In the genomic region with DNA sequence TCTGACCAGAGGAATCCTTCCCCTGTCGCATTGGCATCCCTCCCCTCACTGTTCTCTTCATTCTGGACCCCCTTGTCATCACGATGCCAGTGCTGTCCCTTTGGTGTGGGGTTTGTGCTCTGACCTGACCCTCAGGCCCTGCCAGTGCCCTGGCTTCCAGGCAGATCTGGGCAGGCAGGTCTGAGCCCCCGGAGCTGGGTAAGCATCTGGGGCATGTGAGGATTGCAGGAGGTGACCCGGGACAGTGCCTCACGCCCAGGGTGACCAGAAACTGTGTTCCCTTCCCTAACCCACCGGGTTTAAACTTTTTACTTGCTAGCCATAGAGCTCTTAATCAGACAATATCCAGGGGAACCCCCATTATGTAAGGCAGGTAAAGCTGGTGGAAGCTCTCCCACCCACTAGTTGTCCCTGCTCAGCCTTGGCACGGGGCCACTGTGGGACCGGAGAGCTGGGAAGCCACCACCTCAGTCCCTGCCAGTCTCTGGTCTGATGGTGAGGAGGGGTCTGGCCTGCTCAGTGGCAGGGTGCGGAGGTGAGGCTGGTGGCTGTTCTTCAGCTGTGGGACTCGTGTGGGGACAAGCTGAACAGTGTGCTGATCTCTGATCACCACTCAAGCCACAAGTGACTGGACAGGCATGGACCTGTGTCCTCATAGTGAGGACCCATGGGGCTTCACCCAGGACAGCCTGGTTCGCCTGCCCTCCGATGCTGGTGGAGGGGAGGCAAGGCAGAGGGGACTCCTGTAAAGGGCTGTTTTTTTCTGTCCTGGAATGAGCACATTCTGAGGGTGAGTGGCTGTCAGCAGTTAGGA, we compare ENCODE assay signal across 10 cellular contexts. TPM values are rescaled to one million over a fixed set of nuclear protein-coding genes. Genes with fewer than 3 reads are reported as not detected.
DNase-seq lines count a peak whose midpoint lies in the region; ATAC-seq and TF ChIP-seq lines count a peak whose summit lies in the region.
"Had no signal": no experiment of that assay in that cellular context is flagged by ENCODE, and none has a peak within 500 bp of the region (broad histone marks: within the 10 kb centered on the region; RNA-seq: fewer than 3 reads in every experiment).

No MANE protein-coding gene starts in this region.

- H3K27me3 ChIP-seq in cardiac muscle cell = no peaks in the 10 kb centered on the region
- no peaks in the 10 kb centered on the region for H3K27me3 ChIP-seq in naive thymus-derived CD4-positive, alpha-beta T cell (ENCODE audit: control insufficient read depth in 2 of 2, insufficient read depth in 2 of 2, low read length in 2 of 2)
- no peaks in the 10 kb centered on the region for H3K27me3 ChIP-seq in GM23248 (replicated peaks; ENCODE audit: insufficient read depth)

- H3K4me3 ChIP-seq in cardiac muscle cell (no peak overlapping the region), GM23248 (no peak overlapping the region)
- H3K4me3 ChIP-seq in naive thymus-derived CD4-positive, alpha-beta T cell (ENCODE audit: low read length) = peak overlapping the region; percentile 29

- H3K9me3 Mint-ChIP-seq in brain = peaks cover 0 to 2% (median 0%) of the 10 kb centered on the region in 5 experiments
- H3K9me3 Mint-ChIP-seq in naive thymus-derived CD4-positive, alpha-beta T cell = peaks cover 0 to 1% (median 0%) of the 10 kb centered on the region in 11 donors
- no peaks in the 10 kb centered on the region for H3K9me3 Mint-ChIP-seq in type B pancreatic cell

- H3K9ac ChIP-seq in GM23248 = no peak overlapping the region

- H3K27me3 Mint-ChIP-seq in brain (no peaks in the 10 kb centered on the region), type B pancreatic cell (no peaks in the 10 kb centered on the region)
- no peaks in the 10 kb centered on the region for H3K27me3 Mint-ChIP-seq in naive thymus-derived CD4-positive, alpha-beta T cell

- H3F3A ChIP-seq in GM23248 (ENCODE audit: insufficient read depth) = peaks cover 31% of the 10 kb centered on the region

- DNase-seq in cardiac muscle cell (ENCODE audit: low read depth in 1 of 2, low spot score in 1 of 2) (no peak), left cardiac atrium (no peak), type B pancreatic cell (ENCODE audit: extremely low spot score, unreplicated experiment) (no peak), GM23248 (no peak), HPDE6-E6E7 (ENCODE audit: extremely low spot score) (no peak)
- peak in 1 of 9 donors; percentile 30 for DNase-seq in naive thymus-derived CD4-positive, alpha-beta T cell
- DNase-seq: stimulated activated CD4-positive, alpha-beta T cell treated with anti-CD3 and anti-CD28 coated beads, Interleukin-2, amount 100 ng/mL, for 24 hours; T-helper 9 cell had no signal

- H3K4me3 Mint-ChIP-seq in brain (peak overlapping the region; percentile 26 to 62 (median 40)), type B pancreatic cell (peak overlapping the region; percentile 83)
- peak overlapping the region; percentile 78 to 94 (median 88) for H3K4me3 Mint-ChIP-seq in naive thymus-derived CD4-positive, alpha-beta T cell

- H3K4me1 ChIP-seq in cardiac muscle cell (ENCODE audit: low read depth) = peaks cover 30% of the 10 kb centered on the region
- peaks cover 21 to 84% of the 10 kb centered on the region in 2 donors for H3K4me1 ChIP-seq in naive thymus-derived CD4-positive, alpha-beta T cell (ENCODE audit: control insufficient read depth in 2 of 2, insufficient read depth in 2 of 2, low read length in 2 of 2)
- H3K4me1 ChIP-seq in GM23248 (ENCODE audit: insufficient read depth) = peaks cover 46% of the 10 kb centered on the region

- H3K27ac Mint-ChIP-seq in brain (peak overlapping the region; percentile 7 to 89 (median 66)), type B pancreatic cell (peak overlapping the region; percentile 91)
- peak overlapping the region; percentile 80 to 99 (median 86) for H3K27ac Mint-ChIP-seq in naive thymus-derived CD4-positive, alpha-beta T cell

- peaks cover 9% of the 10 kb centered on the region for H3K36me3 Mint-ChIP-seq in brain
- H3K36me3 Mint-ChIP-seq in naive thymus-derived CD4-positive, alpha-beta T cell = peaks cover 0 to 5% (median 0%) of the 10 kb centered on the region in 5 donors
- no peaks in the 10 kb centered on the region for H3K36me3 Mint-ChIP-seq in type B pancreatic cell

- H3K4me2 ChIP-seq in GM23248 (ENCODE audit: unreplicated experiment) = no peak overlapping the region

- WGBS in GM23248 (ENCODE audit: low coverage in 1 of 2, low lambda C conversion rate in 2 of 2, missing lambda C conversion rate in 2 of 2), 2 experiments = 84 to 86% methylated on average over 12 of the region's 12 CpGs

- in situ Hi-C loops in GM23248 (cut with MboI) = no loop called here

- ATAC-seq in left cardiac atrium (no peak), HG03469 (IDR thresholded peaks at IDR 0.05; ENCODE audit: unreplicated experiment) (no peak)
- ATAC-seq in naive thymus-derived CD4-positive, alpha-beta T cell = no peak

- H3K36me3 ChIP-seq in cardiac muscle cell (no peaks in the 10 kb centered on the region), GM23248 (ENCODE audit: low read depth) (no peaks in the 10 kb centered on the region)
- no peaks in the 10 kb centered on the region for H3K36me3 ChIP-seq in naive thymus-derived CD4-positive, alpha-beta T cell (ENCODE audit: control insufficient read depth in 2 of 3, insufficient read depth in 3 of 3, low read length in 3 of 3)

- H3K4me1 Mint-ChIP-seq in brain (peaks cover 96% of the 10 kb centered on the region), type B pancreatic cell (ENCODE audit: unreplicated experiment) (peaks cover 80% of the 10 kb centered on the region)
- H3K4me1 Mint-ChIP-seq in naive thymus-derived CD4-positive, alpha-beta T cell = peaks cover 81 to 100% (median 98%) of the 10 kb centered on the region in 7 donors

- H2AFZ ChIP-seq in GM23248 = no peak overlapping the region

- no peak for TF ChIP-seq CTCF in cardiac muscle cell (IDR thresholded peaks at IDR 0.05; ENCODE audit: low read depth, low read length)
- no peak for TF ChIP-seq CTCF in brain (conservative IDR thresholded peaks at IDR 0.05)
- no peak for TF ChIP-seq CTCF in type B pancreatic cell (conservative IDR thresholded peaks at IDR 0.05)

- peaks cover 91% of the 10 kb centered on the region for H3K79me2 ChIP-seq in GM23248 (ENCODE audit: insufficient read depth)

- POLR2A ChIA-PET in naive thymus-derived CD4-positive, alpha-beta T cell (lab: Charles Lee) = interaction anchor here (1.3 to 1.5 kb wide), 2 partner anchors 9 to 61 kb away, joined by 3 to 9 read pairs; no protein-coding TSS in a partner anchor

- H3K27ac ChIP-seq in cardiac muscle cell = peak overlapping the region; percentile 76
- peak overlapping the region; percentile 70 for H3K27ac ChIP-seq in naive thymus-derived CD4-positive, alpha-beta T cell (ENCODE audit: low read depth, low read length)
- H3K27ac ChIP-seq in GM23248 = no peak overlapping the region

- H3K9me2 ChIP-seq in GM23248 (ENCODE audit: insufficient read depth) = no peaks in the 10 kb centered on the region

- H3K9me3 ChIP-seq in cardiac muscle cell (ENCODE audit: low read depth) (no peaks in the 10 kb centered on the region), GM23248 (ENCODE audit: low read depth) (no peaks in the 10 kb centered on the region)
- H3K9me3 ChIP-seq in naive thymus-derived CD4-positive, alpha-beta T cell (ENCODE audit: control insufficient read depth in 2 of 3, low read length in 3 of 3) = no peaks in the 10 kb centered on the region

- no peaks in the 10 kb centered on the region for H4K20me1 ChIP-seq in GM23248 (ENCODE audit: insufficient read depth)

- CTCF ChIA-PET in naive thymus-derived CD4-positive, alpha-beta T cell (lab: Charles Lee) = interaction anchor here (0.6 to 1.6 kb wide), 5 partner anchors 11 to 256 kb away, joined by 3 read pairs; no protein-coding TSS in a partner anchor

- intact Hi-C loops in left cardiac atrium (cut with DNase I) = loop anchor here in 1 of 2 donors (5.0 kb wide), 1 partner anchor 36 kb away; a partner anchor contains a TSS
- intact Hi-C loops in naive thymus-derived CD4-positive, alpha-beta T cell (cut with micrococcal nuclease) = loop anchor here (2.0 kb wide), 2 partner anchors 13 to 35 kb away; no protein-coding TSS in a partner anchor

RNA-seq across cellular contexts. Expression of a gene that starts 38.0 kb away (rescaled TPM):
- total RNA-seq in cardiac muscle cell (40.9 and 53.1 TPM in 2 replicates), left cardiac atrium (10 to 100 TPM; 28.0 to 47.1 TPM), type B pancreatic cell (ENCODE audit: low replicate concordance) (61.2 and 71.6 TPM in 2 replicates)
- polyA plus RNA-seq in cardiac muscle cell (30.1 and 30.9 TPM in 2 replicates), brain (ENCODE audit: insufficient read depth, low read depth, low replicate concordance) (52.6 TPM), GM23248 (2016; fragmentation: Nextera tagmentation; extraction: Ambion mirVana) (3.3 and 4.7 TPM in 2 replicates)
- total RNA-seq in naive thymus-derived CD4-positive, alpha-beta T cell = 100 to 1,000 TPM in 1 of 5 experiments, 10 to 100 TPM in 4; 56.2 to 103 (median 94.3) TPM
- polyA plus RNA-seq in naive thymus-derived CD4-positive, alpha-beta T cell = 10 to 100 TPM in 1 of 2 donors, 1 to 10 TPM in 1; 6.1 to 19.1 TPM
- 30.0 and 30.6 TPM in 2 replicates for total RNA-seq in GM23248 (2014; rRNA removed; shearing (Covaris generic))
